3 cellular contexts compared by ENCODE assay signal in the genomic region with DNA sequence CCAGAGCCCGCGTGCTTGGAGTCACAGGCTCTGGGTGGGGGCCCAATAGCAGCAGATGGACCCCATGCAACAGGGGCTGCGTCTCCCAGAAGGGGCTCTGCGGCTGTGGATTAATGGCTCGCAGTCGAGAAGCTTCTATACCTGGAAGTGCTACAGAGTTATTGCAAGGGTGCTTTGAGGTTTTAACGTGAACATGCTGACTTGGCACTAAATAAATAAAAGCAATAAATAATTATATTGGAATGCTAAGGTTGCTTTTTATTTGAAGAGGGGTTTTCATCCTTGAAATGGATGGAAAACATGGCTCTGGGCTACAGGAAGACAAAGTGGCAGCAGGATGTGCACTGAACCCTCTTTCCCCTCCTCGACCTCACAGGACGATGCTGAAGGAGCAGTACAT.
TF ChIP-seq lines count a peak whose summit lies in the region.

No MANE protein-coding gene starts in this region.

TF ChIP-seq in A549, 52 proteins besides CTCF, POLR2A, EP300 and RAD21:
- no peak for TF ChIP-seq NFE2L2 (conservative IDR thresholded peaks at IDR 0.05; ENCODE audit: low read length)
- TF ChIP-seq MAFK (IDR thresholded peaks at IDR 0.05; ENCODE audit: partially characterized antibody), result peak; percentile 89
- no peak for TF ChIP-seq MYC (IDR thresholded peaks at IDR 0.05; ENCODE audit: borderline replicate concordance, low read length)
- TF ChIP-seq EHF (CRISPR knock-in tag; IDR thresholded peaks at IDR 0.05), result no peak
- TF ChIP-seq, protein P1, sequence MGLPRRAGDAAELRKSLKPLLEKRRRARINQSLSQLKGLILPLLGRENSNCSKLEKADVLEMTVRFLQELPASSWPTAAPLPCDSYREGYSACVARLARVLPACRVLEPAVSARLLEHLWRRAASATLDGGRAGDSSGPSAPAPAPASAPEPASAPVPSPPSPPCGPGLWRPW (IDR thresholded peaks at IDR 0.05), result no peak
- TF ChIP-seq, protein P2, sequence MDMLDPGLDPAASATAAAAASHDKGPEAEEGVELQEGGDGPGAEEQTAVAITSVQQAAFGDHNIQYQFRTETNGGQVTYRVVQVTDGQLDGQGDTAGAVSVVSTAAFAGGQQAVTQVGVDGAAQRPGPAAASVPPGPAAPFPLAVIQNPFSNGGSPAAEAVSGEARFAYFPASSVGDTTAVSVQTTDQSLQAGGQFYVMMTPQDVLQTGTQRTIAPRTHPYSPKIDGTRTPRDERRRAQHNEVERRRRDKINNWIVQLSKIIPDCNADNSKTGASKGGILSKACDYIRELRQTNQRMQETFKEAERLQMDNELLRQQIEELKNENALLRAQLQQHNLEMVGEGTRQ (IDR thresholded peaks at IDR 0.05), result no peak

TF ChIP-seq in IMR-90, 13 proteins besides CTCF, POLR2A, EP300 and RAD21:
- TF ChIP-seq NFE2L2 (IDR thresholded peaks at IDR 0.05; ENCODE audit: low read depth, low read length) (no peak), MAFK (IDR thresholded peaks at IDR 0.05; ENCODE audit: low read depth, low read length) (peak; percentile 88)
TF ChIP-seq in IMR-90: peak in this region for 1.

TF ChIP-seq in H1, 55 proteins besides CTCF, POLR2A, EP300 and RAD21:
- TF ChIP-seq, protein P3, sequence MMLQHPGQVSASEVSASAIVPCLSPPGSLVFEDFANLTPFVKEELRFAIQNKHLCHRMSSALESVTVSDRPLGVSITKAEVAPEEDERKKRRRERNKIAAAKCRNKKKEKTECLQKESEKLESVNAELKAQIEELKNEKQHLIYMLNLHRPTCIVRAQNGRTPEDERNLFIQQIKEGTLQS (IDR thresholded peaks at IDR 0.05; ENCODE audit: insufficient read depth, low read depth, low read length), result no peak
- TF ChIP-seq CTBP2 (IDR thresholded peaks at IDR 0.05; ENCODE audit: borderline replicate concordance, insufficient read depth, insufficient read length, low read length), result no peak
- TF ChIP-seq CHD2 (IDR thresholded peaks at IDR 0.05; ENCODE audit: low read length), result no peak
- TF ChIP-seq KDM5A (IDR thresholded peaks at IDR 0.05; ENCODE audit: low read length), result no peak
- TF ChIP-seq, protein P4, sequence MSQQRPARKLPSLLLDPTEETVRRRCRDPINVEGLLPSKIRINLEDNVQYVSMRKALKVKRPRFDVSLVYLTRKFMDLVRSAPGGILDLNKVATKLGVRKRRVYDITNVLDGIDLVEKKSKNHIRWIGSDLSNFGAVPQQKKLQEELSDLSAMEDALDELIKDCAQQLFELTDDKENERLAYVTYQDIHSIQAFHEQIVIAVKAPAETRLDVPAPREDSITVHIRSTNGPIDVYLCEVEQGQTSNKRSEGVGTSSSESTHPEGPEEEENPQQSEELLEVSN (IDR thresholded peaks at IDR 0.05), result no peak
- 0 out of 2 replicates have a peak, but pooled peaks have one; percentile 40 for TF ChIP-seq MAFK (IDR thresholded peaks at IDR 0.05; ENCODE audit: low read depth, low read length)
- no peak for TF ChIP-seq CHD1 (IDR thresholded peaks at IDR 0.05; ENCODE audit: low read depth, low read length)
- no peak for TF ChIP-seq RNF2 (IDR thresholded peaks at IDR 0.05; ENCODE audit: borderline replicate concordance, low read depth, low read length, missing control alignments, poor library complexity, severe bottlenecking)
